Comparison of ENCODE assay signal across 8 cellular contexts in genomic region chr4:154490589-154491340, GRCh38. TPM values are rescaled to one million over a fixed set of nuclear protein-coding genes. Genes with fewer than 3 reads are reported as not detected.
DNase-seq lines count a peak whose midpoint lies in the region; ATAC-seq lines count a peak whose summit lies in the region.

No MANE protein-coding gene starts in this region.

- CTCF ChIA-PET in activated CD8-positive, alpha-beta memory T cell treated with anti-CD3 and anti-CD28 coated beads, Interleukin-2, amount 10 ng/mL, durations not matched to agents 7 days and 5 days (lab: Charles Lee), result no interaction called here

- no peaks in the 10 kb centered on the region for H3K9me3 ChIP-seq in iPS-15b (ENCODE audit: control insufficient read depth, insufficient read depth, low read length)

- H3K9ac ChIP-seq in iPS-15b (ENCODE audit: low read depth, low read length), result peak overlapping the region; percentile 12

- no peaks in the 10 kb centered on the region for H3K4me1 ChIP-seq in iPS-15b (ENCODE audit: control insufficient read depth, insufficient read depth, low read length)

- peak overlapping the region; percentile 48 for H3K4me3 ChIP-seq in iPS-15b (ENCODE audit: low read depth, low read length)

- H3K4me3 Mint-ChIP-seq in activated T-cell treated with anti-CD3 and anti-CD28 coated beads, Interleukin-2, amount 50 U/mL, for 24 hours, result peak overlapping the region; percentile 66
- peak overlapping the region; percentile 34 for H3K4me3 Mint-ChIP-seq in activated CD8-positive, alpha-beta memory T cell treated with anti-CD3 and anti-CD28 coated beads, Interleukin-2, amount 10 ng/mL, durations not matched to agents 7 days and 5 days

- H3K36me3 ChIP-seq in iPS-15b (ENCODE audit: control insufficient read depth, insufficient read depth, low read length), result no peaks in the 10 kb centered on the region

- H3K27ac Mint-ChIP-seq in activated T-cell treated with anti-CD3 and anti-CD28 coated beads, Interleukin-2, amount 50 U/mL, for 24 hours, result peak overlapping the region; percentile 39
- H3K27ac Mint-ChIP-seq in activated CD8-positive, alpha-beta memory T cell treated with anti-CD3 and anti-CD28 coated beads, Interleukin-2, amount 10 ng/mL, durations not matched to agents 7 days and 5 days, result no peak overlapping the region

- peaks cover 77% of the 10 kb centered on the region for H3K27me3 ChIP-seq in iPS-15b (ENCODE audit: control insufficient read depth, insufficient read depth, low read length)

- H3K36me3 Mint-ChIP-seq in activated T-cell treated with anti-CD3 and anti-CD28 coated beads, Interleukin-2, amount 50 U/mL, for 24 hours (ENCODE audit: low read depth), result no peaks in the 10 kb centered on the region
- H3K36me3 Mint-ChIP-seq in activated CD8-positive, alpha-beta memory T cell treated with anti-CD3 and anti-CD28 coated beads, Interleukin-2, amount 10 ng/mL, durations not matched to agents 7 days and 5 days, result no peaks in the 10 kb centered on the region

- H3K4me1 Mint-ChIP-seq in activated T-cell treated with anti-CD3 and anti-CD28 coated beads, Interleukin-2, amount 50 U/mL, for 24 hours (ENCODE audit: low read depth), result peaks cover 15% of the 10 kb centered on the region
- peaks cover 21% of the 10 kb centered on the region for H3K4me1 Mint-ChIP-seq in activated CD8-positive, alpha-beta memory T cell treated with anti-CD3 and anti-CD28 coated beads, Interleukin-2, amount 10 ng/mL, durations not matched to agents 7 days and 5 days

- peaks cover 69% of the 10 kb centered on the region for H3K27me3 Mint-ChIP-seq in activated T-cell treated with anti-CD3 and anti-CD28 coated beads, Interleukin-2, amount 50 U/mL, for 24 hours
- H3K27me3 Mint-ChIP-seq in activated CD8-positive, alpha-beta memory T cell treated with anti-CD3 and anti-CD28 coated beads, Interleukin-2, amount 10 ng/mL, durations not matched to agents 7 days and 5 days, result peaks cover 74% of the 10 kb centered on the region

- H3K9me3 Mint-ChIP-seq in activated T-cell treated with anti-CD3 and anti-CD28 coated beads, Interleukin-2, amount 50 U/mL, for 24 hours, result no peaks in the 10 kb centered on the region
- H3K9me3 Mint-ChIP-seq in activated CD8-positive, alpha-beta memory T cell treated with anti-CD3 and anti-CD28 coated beads, Interleukin-2, amount 10 ng/mL, durations not matched to agents 7 days and 5 days (ENCODE audit: low read depth), result no peaks in the 10 kb centered on the region

- ATAC-seq in HG02870 (IDR thresholded peaks at IDR 0.05; ENCODE audit: unreplicated experiment), result peak; percentile 45
- ATAC-seq in activated CD8-positive, alpha-beta memory T cell treated with anti-CD3 and anti-CD28 coated beads, Interleukin-2, amount 10 ng/mL, durations not matched to agents 7 days and 5 days, result peak; percentile 52

- DNase-seq in activated T-cell treated with anti-CD3 and anti-CD28 coated beads, Interleukin-2, amount 50 U/mL, for 24 hours, result peak; percentile 40
- DNase-seq in activated T-cell treated with anti-CD3 and anti-CD28 coated beads for 4 hours (no peak), CD1c-positive myeloid dendritic cell (ENCODE audit: extremely low spot score) (no peak), mucosa of gallbladder (ENCODE audit: low spot score) (no peak)
- peak; percentile 44 for DNase-seq in activated CD8-positive, alpha-beta memory T cell treated with anti-CD3 and anti-CD28 coated beads, Interleukin-2, amount 10 ng/mL, durations not matched to agents 7 days and 5 days
- DNase-seq in stimulated activated CD8-positive, alpha-beta memory T cell treated with anti-CD3 and anti-CD28 coated beads, Interleukin-4, amount 100 ng/mL, for 48 hours, result peak; percentile 36

RNA-seq across cellular contexts. Expression of gene DCHS2, which starts 0.8 kb away (rescaled TPM):
- not detected for total RNA-seq in activated CD8-positive, alpha-beta memory T cell treated with anti-CD3 and anti-CD28 coated beads, Interleukin-2, amount 10 ng/mL, durations not matched to agents 7 days and 5 days
- total RNA-seq in mucosa of gallbladder, result 14.2 TPM

RNA-seq across cellular contexts. Expression of gene PLRG1, which starts 59.4 kb away (rescaled TPM):
- 10 to 100 TPM; 64.0 to 91.8 TPM for total RNA-seq in activated CD8-positive, alpha-beta memory T cell treated with anti-CD3 and anti-CD28 coated beads, Interleukin-2, amount 10 ng/mL, durations not matched to agents 7 days and 5 days
- total RNA-seq in mucosa of gallbladder, result 61.8 TPM

Comparison
In these comparisons a context has a peak if more than half of its experiments do, and no peak if none do; other contexts are left out.
1. DNase-seq: peak in activated T-cell treated with anti-CD3 and anti-CD28 coated beads, Interleukin-2, amount 50 U/mL, for 24 hours (single experiment), activated CD8-positive, alpha-beta memory T cell treated with anti-CD3 and anti-CD28 coated beads, Interleukin-2, amount 10 ng/mL, durations not matched to agents 7 days and 5 days (single experiment) and stimulated activated CD8-positive, alpha-beta memory T cell treated with anti-CD3 and anti-CD28 coated beads, Interleukin-4, amount 100 ng/mL, for 48 hours (single experiment); none in activated T-cell treated with anti-CD3 and anti-CD28 coated beads for 4 hours (single experiment), CD1c-positive myeloid dendritic cell (single experiment) and mucosa of gallbladder (single experiment).
2. RNA of gene DCHS2, which starts 0.8 kb away (total RNA-seq): 14.2 TPM in mucosa of gallbladder (single experiment); not detected in activated CD8-positive, alpha-beta memory T cell treated with anti-CD3 and anti-CD28 coated beads, Interleukin-2, amount 10 ng/mL, durations not matched to agents 7 days and 5 days; every median in the first group is over 10 times any median in the second.